ENCODE assay signal across 16 cellular contexts in the genomic region with DNA sequence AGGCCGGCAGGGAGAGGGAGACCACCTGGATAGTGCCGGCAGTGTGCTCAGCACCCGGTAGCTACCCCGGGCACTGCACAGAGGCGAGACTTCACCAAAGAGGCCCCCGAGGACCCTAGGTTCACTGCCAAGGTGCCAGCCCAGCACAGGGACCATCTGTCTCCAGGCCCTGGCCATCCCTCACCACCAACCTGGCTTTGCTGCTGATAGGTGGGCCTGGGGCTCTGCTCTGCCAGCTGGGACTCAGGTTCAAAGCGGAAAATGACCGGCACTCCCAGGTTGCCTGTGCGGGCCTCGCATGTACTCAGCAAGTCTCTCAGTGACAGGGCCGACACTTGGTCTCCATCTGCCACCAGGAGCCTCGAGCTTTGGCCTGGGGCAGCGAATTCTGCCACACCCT.
DNase-seq lines count a peak whose midpoint lies in the region; ATAC-seq and TF ChIP-seq lines count a peak whose summit lies in the region.
"Had no signal": no experiment of that assay in that cellular context is flagged by ENCODE, and none has a peak within 500 bp of the region (broad histone marks: within the 10 kb centered on the region; RNA-seq: fewer than 3 reads in every experiment).

No MANE protein-coding gene starts in this region.

- TF ChIP-seq POLR2A in upper lobe of left lung (IDR thresholded peaks at IDR 0.05): no peak

- no peak overlapping the region for H2BK12ac ChIP-seq in neuronal stem cell (ENCODE audit: low read length)

- H2AFZ ChIP-seq in neuronal stem cell (ENCODE audit: low read length): no peak overlapping the region
- H2AFZ ChIP-seq: GM23338 had no signal

- H3K4me2 ChIP-seq in neuronal stem cell (ENCODE audit: insufficient read depth, low read length, poor library complexity, severe bottlenecking): no peak overlapping the region
- H3K4me2 ChIP-seq: GM23338 had no signal

- H4K8ac ChIP-seq in neuronal stem cell (ENCODE audit: low read depth, low read length): no peak overlapping the region

- peak overlapping the region; percentile 31 for H3K18ac ChIP-seq in neuronal stem cell (ENCODE audit: low read length)

- H3K4me3 ChIP-seq in coronary artery (no peak overlapping the region), neuronal stem cell (ENCODE audit: low read length in 2 of 2) (no peak overlapping the region), upper lobe of left lung (no peak overlapping the region)
- H3K4me3 ChIP-seq: GM23338 had no signal

- no peak overlapping the region for H4K91ac ChIP-seq in neuronal stem cell (ENCODE audit: low read depth, low read length, poor library complexity)

- DNase-seq in Right ventricle myocardium inferior (ENCODE audit: missing footprints): peak; percentile 47
- DNase-seq in left cardiac atrium: no peak
- DNase-seq in coronary artery (ENCODE audit: low spot score): peak; percentile 65
- DNase-seq in neuronal stem cell (ENCODE audit: low spot score): no peak
- DNase-seq in upper lobe of left lung: peak; percentile 20 to 57
- DNase-seq in amygdala (lab: John Stamatoyannopoulos, UW): no peak
- DNase-seq in DMS 273 treated with DMSO at 0.1 percent for 48 hours (lab: John Stamatoyannopoulos, UW): no peak
- DNase-seq in caudate nucleus (lab: John Stamatoyannopoulos, UW): no peak
- DNase-seq: ACHN; activated CD4-positive, alpha-beta T cell treated with anti-CD3 and anti-CD28 coated beads, Interleukin-2, amount 50 U/mL, for 1 hour; Calu3; foreskin fibroblast; hippocampal formation; NCI-H1930; T-helper 2 cell had no signal

- H2AK5ac ChIP-seq in neuronal stem cell (ENCODE audit: low read depth, low read length): no peak overlapping the region

- no peaks in the 10 kb centered on the region for H3K9me3 ChIP-seq in neuronal stem cell (replicated peaks in 1 of 2; ENCODE audit: control insufficient read depth in 2 of 2, insufficient read depth in 1 of 2, low read depth in 1 of 2, low read length in 2 of 2)
- H3K9me3 ChIP-seq in upper lobe of left lung: no peaks in the 10 kb centered on the region

- no peak overlapping the region for H3K9ac ChIP-seq in neuronal stem cell (ENCODE audit: low read depth, low read length, poor library complexity)

- no peak overlapping the region for H2BK120ac ChIP-seq in neuronal stem cell (ENCODE audit: low read depth, low read length)

- ATAC-seq in Right ventricle myocardium inferior (no peak), left cardiac atrium (no peak), upper lobe of left lung (ENCODE audit: low FRiP score in 2 of 2) (no peak)
- ATAC-seq: GM23338 had no signal

- no peak overlapping the region for H3K4ac ChIP-seq in neuronal stem cell (ENCODE audit: low read length)

- H3K79me1 ChIP-seq in neuronal stem cell (ENCODE audit: low read depth, low read length): no peaks in the 10 kb centered on the region

- H3K36me3 ChIP-seq in neuronal stem cell (replicated peaks in 1 of 2; ENCODE audit: control insufficient read depth in 2 of 2, insufficient read depth in 2 of 2, low read length in 2 of 2) (no peaks in the 10 kb centered on the region), upper lobe of left lung (no peaks in the 10 kb centered on the region)

- no peak overlapping the region for H2BK15ac ChIP-seq in neuronal stem cell (ENCODE audit: low read length)

- H3K27ac ChIP-seq in coronary artery: peak overlapping the region in 1 of 2 donors; percentile 85
- H3K27ac ChIP-seq in neuronal stem cell (replicated peaks; ENCODE audit: low read length): no peak overlapping the region
- H3K27ac ChIP-seq in upper lobe of left lung: peak overlapping the region; percentile 82 to 85 (median 84)
- H3K27ac ChIP-seq in caudate nucleus (ENCODE audit: low read depth, low read length): no peak overlapping the region

- H3K14ac ChIP-seq in neuronal stem cell (ENCODE audit: low read length): no peak overlapping the region

- no peak overlapping the region for H2BK5ac ChIP-seq in neuronal stem cell (ENCODE audit: low read length)

- no CpG with 5 or more reads among the region's 13 CpGs for WGBS in neuronal stem cell (ENCODE audit: extremely low coverage in 2 of 2, insufficient read length in 2 of 2, insufficient replicate concordance in 1 of 2), 2 donors
- WGBS in upper lobe of left lung, 2 donors: 78 to 86% methylated on average over 12 to 13 of the region's 13 CpGs

- H3K4me1 ChIP-seq in neuronal stem cell (ENCODE audit: control insufficient read depth in 2 of 2, insufficient read depth in 1 of 2, low read depth in 1 of 2, low read length in 2 of 2): peaks cover 2 to 8% of the 10 kb centered on the region in 2 donors
- H3K4me1 ChIP-seq in upper lobe of left lung: peaks cover 19 to 42% (median 31%) of the 10 kb centered on the region in 4 donors

- no peak for TF ChIP-seq EP300 in upper lobe of left lung (IDR thresholded peaks at IDR 0.05)

- H3K27me3 ChIP-seq in neuronal stem cell (ENCODE audit: control insufficient read depth in 3 of 3, insufficient read depth in 3 of 3, low read depth in 1 of 3, low read length in 3 of 3): no peaks in the 10 kb centered on the region
- H3K27me3 ChIP-seq in upper lobe of left lung: no peaks in the 10 kb centered on the region

- intact Hi-C loops in Right ventricle myocardium inferior (cut with DNase I) (no loop called here), left cardiac atrium (cut with DNase I) (no loop called here)

- TF ChIP-seq CTCF in coronary artery (IDR thresholded peaks at IDR 0.05) (no peak), upper lobe of left lung (IDR thresholded peaks at IDR 0.05) (no peak)

- H3K23ac ChIP-seq in neuronal stem cell (ENCODE audit: low read depth, low read length, poor library complexity): no peak overlapping the region

Comparison
In these comparisons a context has a peak if more than half of its experiments do, and no peak if none do; other contexts are left out.
1. DNase-seq: peak in Right ventricle myocardium inferior (single experiment), coronary artery (single experiment) and upper lobe of left lung (2 of 2); none in left cardiac atrium (single experiment), neuronal stem cell (single experiment), amygdala (0 of 56), DMS 273 treated with DMSO at 0.1 percent for 48 hours (single experiment) and caudate nucleus (0 of 61).
2. H3K27ac ChIP-seq: peak in upper lobe of left lung (4 of 4); none in neuronal stem cell (single experiment) and caudate nucleus (single experiment).